Comparison of ENCODE assay signal across 8 cellular contexts in genomic region chr1:113140588-113141446, GRCh38.
DNase-seq lines count a peak whose midpoint lies in the region; ATAC-seq and TF ChIP-seq lines count a peak whose summit lies in the region.

No MANE protein-coding gene starts in this region.

- no peaks in the 10 kb centered on the region for H3K27me3 Mint-ChIP-seq in activated T-cell treated with anti-CD3 and anti-CD28 coated beads, Interleukin-2, amount 50 U/mL, for 4 hours (ENCODE audit: low read depth)
- H3K27me3 Mint-ChIP-seq in nephron (ENCODE audit: low read depth): no peaks in the 10 kb centered on the region

- peak overlapping the region; percentile 79 to 97 (median 79) for H3K27ac Mint-ChIP-seq in nephron

- intact Hi-C loops in thyroid gland (cut with DNase I): loop anchor here (5.0 kb wide), 1 partner anchor 536 kb away; no protein-coding TSS in a partner anchor

- H3K4me1 ChIP-seq in HUES6 (ENCODE audit: control insufficient read depth, insufficient read depth, low read length) (peaks cover 19% of the 10 kb centered on the region), thyroid gland (peaks cover 40 to 49% of the 10 kb centered on the region in 2 donors)

- TF ChIP-seq CTCF in GM20000 (IDR thresholded peaks at IDR 0.05; ENCODE audit: extremely low read depth, missing control alignments) (peak; percentile 80), nephron (IDR thresholded peaks at IDR 0.05; ENCODE audit: unreplicated experiment in 3 of 3) (peak; percentile 85 to 87 (median 86)), thyroid gland (IDR thresholded peaks at IDR 0.05) (peak; percentile 56 to 88 (median 82))

- in situ Hi-C loops in Caki2 (cut with HindIII; ENCODE audit: low pct_unique_long_range_greater_than_20kb, low sequenced_read_pairs): no loop called here

- DNase-seq in Caki2 (ENCODE audit: low read depth) (peak; percentile 45), GM20000 (ENCODE audit: low spot score) (peak; percentile 68), OCI-M2 (lab: John Stamatoyannopoulos, UW; ENCODE audit: unreplicated experiment) (peak; percentile 23), fibroblast of gingiva (ENCODE audit: low read depth) (peak; percentile 60), thyroid gland (peak; percentile 69 to 72)
- DNase-seq in activated T-cell treated with anti-CD3 and anti-CD28 coated beads, Interleukin-2, amount 50 U/mL, for 4 hours: peak; percentile 43

- H3K27me3 ChIP-seq in HUES6 (ENCODE audit: control insufficient read depth, insufficient read depth, low read length) (no peaks in the 10 kb centered on the region), thyroid gland (no peaks in the 10 kb centered on the region)

- no peak overlapping the region for H3K4me3 Mint-ChIP-seq in activated T-cell treated with anti-CD3 and anti-CD28 coated beads, Interleukin-2, amount 50 U/mL, for 4 hours
- H3K4me3 Mint-ChIP-seq in nephron: no peak overlapping the region

- no peak overlapping the region; the same call in 1 of the 2 replicates for H3K27ac ChIP-seq in HUES6 (ENCODE audit: low read depth, low read length)
- peak overlapping the region; percentile 52 to 74 (median 66) for H3K27ac ChIP-seq in thyroid gland

- WGBS in thyroid gland, 2 donors: 37% methylated on average over 13 of the region's 13 CpGs

- ATAC-seq in activated T-cell treated with anti-CD3 and anti-CD28 coated beads, Interleukin-2, amount 50 U/mL, for 4 hours: peak; percentile 74 to 81

- H3K9me3 ChIP-seq in HUES6 (ENCODE audit: control insufficient read depth, insufficient read depth, low read depth, low read length) (no peaks in the 10 kb centered on the region), thyroid gland (no peaks in the 10 kb centered on the region)

- peak overlapping the region; percentile 49 for H3K9ac ChIP-seq in HUES6 (ENCODE audit: low read length)

- peak overlapping the region; percentile 12; the same call in 1 of the 2 replicates for H3K4me3 ChIP-seq in HUES6 (ENCODE audit: low read depth, low read length)
- H3K4me3 ChIP-seq in thyroid gland (replicated peaks in 1 of 3): no peak overlapping the region

- TF ChIP-seq POLR2A in thyroid gland (IDR thresholded peaks at IDR 0.05): no peak

- no peaks in the 10 kb centered on the region for H3K36me3 Mint-ChIP-seq in activated T-cell treated with anti-CD3 and anti-CD28 coated beads, Interleukin-2, amount 50 U/mL, for 4 hours (ENCODE audit: insufficient read depth)
- no peaks in the 10 kb centered on the region for H3K36me3 Mint-ChIP-seq in nephron (ENCODE audit: low read depth)

- H3K4me1 Mint-ChIP-seq in activated T-cell treated with anti-CD3 and anti-CD28 coated beads, Interleukin-2, amount 50 U/mL, for 4 hours (ENCODE audit: low read depth): peaks cover 21% of the 10 kb centered on the region
- H3K4me1 Mint-ChIP-seq in nephron: peaks cover 37% of the 10 kb centered on the region

- H3K9me3 Mint-ChIP-seq in activated T-cell treated with anti-CD3 and anti-CD28 coated beads, Interleukin-2, amount 50 U/mL, for 4 hours: no peaks in the 10 kb centered on the region
- no peaks in the 10 kb centered on the region for H3K9me3 Mint-ChIP-seq in nephron

- no peaks in the 10 kb centered on the region for H3K36me3 ChIP-seq in HUES6 (ENCODE audit: control insufficient read depth, insufficient read depth, low read length)
- no peaks in the 10 kb centered on the region for H3K36me3 ChIP-seq in thyroid gland
